In the genomic region with DNA sequence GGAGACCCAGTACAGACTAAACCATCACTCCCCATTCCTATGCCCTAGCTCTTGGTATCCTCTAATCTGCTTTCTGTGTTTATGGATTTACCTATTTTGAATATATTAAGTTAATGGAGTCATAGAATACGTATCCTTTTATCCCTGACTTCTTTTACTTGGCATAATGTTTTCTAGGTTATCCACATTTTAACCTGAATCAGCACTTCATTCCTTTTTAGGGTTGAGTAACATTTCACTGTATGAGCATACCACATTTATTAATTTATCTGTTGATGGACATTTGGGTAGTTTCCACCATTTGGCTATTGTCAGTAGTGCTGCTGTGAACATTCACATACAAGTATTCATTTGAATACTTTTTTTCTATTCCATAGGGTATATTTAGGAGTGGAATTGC, we compare ENCODE assay signal across 11 cellular contexts.
"Had no signal": no experiment of that assay in that cellular context is flagged by ENCODE, and none has a peak within 500 bp of the region (broad histone marks: within the 10 kb centered on the region; RNA-seq: fewer than 3 reads in every experiment).

No MANE protein-coding gene starts in this region.

- H3K4me1 ChIP-seq: HAP-1 had no signal

- FAIRE-seq: H1, H54 had no signal

- DNase-seq: GM23248, GOT3, H7, H9, HCEC 1CT, HFFc6 had no signal

- H3K4me3 Mint-ChIP-seq: GM23338, H9, HFFc6 had no signal

- H3K9ac ChIP-seq: GM23248 had no signal

- H3K36me3 ChIP-seq: HAP-1 had no signal

- ATAC-seq: GM23338, HCT116 had no signal

- H3K4me3 ChIP-seq: GM23248, GM23338, HAP-1 had no signal

- H3K4me2 ChIP-seq: GM23338 had no signal

- H3K27ac ChIP-seq: GM23248 had no signal

- H3K9me3 ChIP-seq: HAP-1 had no signal

- H3K27ac Mint-ChIP-seq: GM23338, H9, HFFc6 had no signal

- H2AFZ ChIP-seq: GM23248, GM23338 had no signal
